Comparison of ENCODE assay signal across 9 cellular contexts in genomic region chr11:68273056-68273738, GRCh38. TPM values are rescaled to one million over a fixed set of nuclear protein-coding genes. Genes with fewer than 3 reads are reported as not detected.
A peak's percentile ranks its signal among the peaks of the same experiment; 100 is the strongest.
DNase-seq lines count a peak whose midpoint lies in the region; ATAC-seq and TF ChIP-seq lines count a peak whose summit lies in the region.
"Had no signal": no experiment of that assay in that cellular context is flagged by ENCODE, and none has a peak within 500 bp of the region (broad histone marks: within the 10 kb centered on the region; RNA-seq: fewer than 3 reads in every experiment).

No MANE protein-coding gene starts in this region.

- CTCF ChIA-PET in activated CD4-positive, alpha-beta memory T cell treated with anti-CD3 and anti-CD28 coated beads for 36 hours (lab: Charles Lee), result interaction anchor here (1.5 to 3.5 kb wide), 3 partner anchors 11 to 115 kb away, joined by 3 to 28 read pairs (median 5); no protein-coding TSS in a partner anchor

- peak overlapping the region; percentile 96; the same call in 1 of the 2 replicates for H3K4me3 ChIP-seq in ACC112 (ENCODE audit: low read depth, low read length)

- in situ Hi-C loops in GM13977 (cut with MboI; ENCODE audit: low pct_unique_long_range_greater_than_20kb, low sequenced_read_pairs, unreplicated experiment), result no loop called here

- no peaks in the 10 kb centered on the region for H3K9me3 Mint-ChIP-seq in activated CD4-positive, alpha-beta memory T cell treated with anti-CD3 and anti-CD28 coated beads for 36 hours
- no peaks in the 10 kb centered on the region for H3K9me3 Mint-ChIP-seq in memory B cell

- POLR2A ChIA-PET in activated CD4-positive, alpha-beta memory T cell treated with anti-CD3 and anti-CD28 coated beads for 36 hours (lab: Charles Lee), result interaction anchor here (1.0 to 1.6 kb wide), 2 partner anchors 24 to 183 kb away, joined by 3 to 8 read pairs; no protein-coding TSS in a partner anchor

- peaks cover 24% of the 10 kb centered on the region for H3K4me1 Mint-ChIP-seq in activated CD4-positive, alpha-beta memory T cell treated with anti-CD3 and anti-CD28 coated beads for 36 hours (ENCODE audit: low read depth)
- peaks cover 36% of the 10 kb centered on the region for H3K4me1 Mint-ChIP-seq in memory B cell

- no peaks in the 10 kb centered on the region for H3K36me3 ChIP-seq in ACC112 (ENCODE audit: insufficient read depth, low read length)
- H3K36me3 ChIP-seq: pancreas had no signal

- DNase-seq in GM13977 (ENCODE audit: low spot score) (peak; percentile 6), memory B cell (ENCODE audit: low spot score in 2 of 2) (no peak), SKM-1 (lab: John Stamatoyannopoulos, UW; ENCODE audit: unreplicated experiment) (no peak), H4 (ENCODE audit: low spot score) (no peak)
- no peak for DNase-seq in activated CD4-positive, alpha-beta memory T cell treated with anti-CD3 and anti-CD28 coated beads for 36 hours
- DNase-seq in effector CD4-positive, alpha-beta T cell, result no peak
- DNase-seq: pancreas had no signal

- H3K27ac ChIP-seq in ACC112 (ENCODE audit: low read depth, low read length), result no peak overlapping the region

- H3K27ac Mint-ChIP-seq in activated CD4-positive, alpha-beta memory T cell treated with anti-CD3 and anti-CD28 coated beads for 36 hours, result no peak overlapping the region
- peak overlapping the region; percentile 99 for H3K27ac Mint-ChIP-seq in memory B cell

- H3K27me3 Mint-ChIP-seq in activated CD4-positive, alpha-beta memory T cell treated with anti-CD3 and anti-CD28 coated beads for 36 hours, result no peaks in the 10 kb centered on the region
- H3K27me3 Mint-ChIP-seq in memory B cell, result no peaks in the 10 kb centered on the region

- ATAC-seq in memory B cell (ENCODE audit: low read depth), result no peak
- ATAC-seq in HG03196 (IDR thresholded peaks at IDR 0.05; ENCODE audit: unreplicated experiment), result no peak

- peaks cover 20% of the 10 kb centered on the region for H3K4me1 ChIP-seq in ACC112 (ENCODE audit: control insufficient read depth, insufficient read depth, low read length, unreplicated experiment)

- no peak for TF ChIP-seq CTCF in GM13977 (IDR thresholded peaks at IDR 0.05; ENCODE audit: extremely low read depth, insufficient read depth, missing control alignments)

- H3K27me3 ChIP-seq in ACC112 (ENCODE audit: insufficient read depth, low read length), result no peaks in the 10 kb centered on the region
- H3K27me3 ChIP-seq: pancreas had no signal

- H3K4me3 Mint-ChIP-seq in activated CD4-positive, alpha-beta memory T cell treated with anti-CD3 and anti-CD28 coated beads for 36 hours, result peak overlapping the region; percentile 97
- peak overlapping the region; percentile 100 for H3K4me3 Mint-ChIP-seq in memory B cell

- H3K79me2 ChIP-seq in ACC112 (ENCODE audit: control insufficient read depth, insufficient read depth, low read length, unreplicated experiment), result peaks cover 33% of the 10 kb centered on the region

- intact Hi-C loops in activated CD4-positive, alpha-beta memory T cell treated with anti-CD3 and anti-CD28 coated beads for 36 hours (cut with micrococcal nuclease), result loop anchor here (5.0 to 10.0 kb wide), 2 partner anchors 58 to 189 kb away; partner anchors contain the start of genes KMT5B and PPP6R3

- peaks cover 2% of the 10 kb centered on the region for H3K36me3 Mint-ChIP-seq in activated CD4-positive, alpha-beta memory T cell treated with anti-CD3 and anti-CD28 coated beads for 36 hours
- peaks cover 14% of the 10 kb centered on the region for H3K36me3 Mint-ChIP-seq in memory B cell

- H2AFZ ChIP-seq in ACC112 (ENCODE audit: low read length, unreplicated experiment), result no peak overlapping the region

RNA-seq across cellular contexts. Expression of gene C11orf24, which starts 1.4 kb away (rescaled TPM):
- 10 to 100 TPM; 28.0 to 28.9 TPM for total RNA-seq in activated CD4-positive, alpha-beta memory T cell treated with anti-CD3 and anti-CD28 coated beads for 36 hours
- total RNA-seq in H4 (2014; rRNA removed; shearing (Covaris generic)), result 61.7 and 62.5 TPM in 2 replicates

RNA-seq across cellular contexts. Expression of gene LRP5, which starts 39.2 kb away (rescaled TPM):
- 1 to 10 TPM; 6.1 to 7.6 TPM for total RNA-seq in activated CD4-positive, alpha-beta memory T cell treated with anti-CD3 and anti-CD28 coated beads for 36 hours
- total RNA-seq in H4 (2014; rRNA removed; shearing (Covaris generic)), result 14.1 and 22.7 TPM in 2 replicates
